Comparison of ENCODE assay signal across 1 cellular context in genomic region chr17:46766493-46767491, GRCh38.
TF ChIP-seq lines count a peak whose summit lies in the region.

No MANE protein-coding gene starts in this region.

TF ChIP-seq in HepG2, 621 proteins besides CTCF, POLR2A, EP300 and RAD21:
- TF ChIP-seq ZNF616 (CRISPR knock-in tag; IDR thresholded peaks at IDR 0.05; ENCODE audit: low read depth) (no peak), ZNF709 (CRISPR knock-in tag; IDR thresholded peaks at IDR 0.05) (no peak), ZNF703 (CRISPR knock-in tag; IDR thresholded peaks at IDR 0.05; ENCODE audit: borderline replicate concordance) (no peak), ZNF354B (CRISPR knock-in tag; IDR thresholded peaks at IDR 0.05) (no peak), ZNF263 (CRISPR knock-in tag; IDR thresholded peaks at IDR 0.05) (peak; percentile 88), CENPT (CRISPR knock-in tag; IDR thresholded peaks at IDR 0.05; ENCODE audit: low read depth) (no peak), BRD4 (CRISPR knock-in tag; IDR thresholded peaks at IDR 0.05) (no peak), HOXA3 (CRISPR knock-in tag; IDR thresholded peaks at IDR 0.05) (no peak), ZNF646 (CRISPR knock-in tag; IDR thresholded peaks at IDR 0.05) (no peak), SP4 (CRISPR knock-in tag; IDR thresholded peaks at IDR 0.05) (0 out of 2 replicates have a peak, but pooled peaks have one; percentile 15)
